In genomic region chr5:73039082-73039481, GRCh38 we compare ENCODE assay signal across 11 cellular contexts.
DNase-seq lines count a peak whose midpoint lies in the region; ATAC-seq and TF ChIP-seq lines count a peak whose summit lies in the region.
"Had no signal": no experiment of that assay in that cellular context is flagged by ENCODE, and none has a peak within 500 bp of the region (broad histone marks: within the 10 kb centered on the region; RNA-seq: fewer than 3 reads in every experiment).

No MANE protein-coding gene starts in this region.

- H2BK120ac ChIP-seq in trophoblast cell (ENCODE audit: insufficient read depth, low read length, poor library complexity): no peak overlapping the region

- H4K12ac ChIP-seq in trophoblast cell (ENCODE audit: low read depth, low read length): no peak overlapping the region

- no peaks in the 10 kb centered on the region for H3K79me2 ChIP-seq in trophoblast cell (ENCODE audit: control insufficient read depth, insufficient read depth, low read length, poor library complexity)

- POLR2A ChIA-PET in RWPE1 (lab: Yijun Ruan, JAX; ENCODE audit: low non-redundant PET): no interaction called here

- H3K36me3 ChIP-seq in adipocyte (ENCODE audit: control insufficient read depth, insufficient read depth, low read length, severe bottlenecking) (peaks cover 22% of the 10 kb centered on the region), trophoblast cell (ENCODE audit: control insufficient read depth in 1 of 2, insufficient read depth in 2 of 2, low read length in 2 of 2) (peaks cover 14 to 15% of the 10 kb centered on the region in 2 experiments)

- H3K9ac ChIP-seq in adipocyte (ENCODE audit: low read length) (no peak overlapping the region), trophoblast cell (ENCODE audit: low read length) (no peak overlapping the region)

- no peaks in the 10 kb centered on the region for H3K4me1 ChIP-seq in adipocyte (ENCODE audit: control insufficient read depth, insufficient read depth, low read length)
- H3K4me1 ChIP-seq in trophoblast cell (ENCODE audit: control insufficient read depth in 1 of 2, insufficient read depth in 2 of 2, low read length in 2 of 2): no peaks in the 10 kb centered on the region

- H2BK5ac ChIP-seq in trophoblast cell (ENCODE audit: low read depth, low read length, poor library complexity): no peak overlapping the region

- DNase-seq in NCI-H2196 (lab: John Stamatoyannopoulos, UW; ENCODE audit: unreplicated experiment) (peak; percentile 2), NCI-H2196 treated with DMSO at 0.1 percent for 48 hours (lab: John Stamatoyannopoulos, UW; ENCODE audit: unreplicated experiment) (no peak), NCI-H146 (lab: John Stamatoyannopoulos, UW) (peak; percentile 92), adipocyte (ENCODE audit: low read depth) (peak; percentile 19), trophoblast cell (peak; percentile 32 to 85), head of caudate nucleus (no peak), RWPE1 (ENCODE audit: low spot score) (no peak)
- DNase-seq: NCI-H2081 treated with DMSO at 0.1 percent for 48 hours had no signal

- H4K91ac ChIP-seq in trophoblast cell (ENCODE audit: low read depth, low read length): no peak overlapping the region

- no peak for TF ChIP-seq CTCF in RWPE1 (conservative IDR thresholded peaks at IDR 0.05; ENCODE audit: low read depth)

- no peaks in the 10 kb centered on the region for H3K79me1 ChIP-seq in trophoblast cell (ENCODE audit: low read length)

- no peak overlapping the region for H3K4ac ChIP-seq in trophoblast cell (ENCODE audit: low read depth, low read length)

- CTCF ChIA-PET in RWPE1 (lab: Yijun Ruan, JAX): no interaction called here

- H3K4me3 ChIP-seq in adipocyte (ENCODE audit: low read length) (no peak overlapping the region), trophoblast cell (ENCODE audit: low read depth, low read length) (no peak overlapping the region)
- H3K4me3 ChIP-seq: GM12878 had no signal

- H3K27ac ChIP-seq in trophoblast cell (ENCODE audit: low read depth, low read length) (no peak overlapping the region), RWPE1 (no peak overlapping the region)

- H4K8ac ChIP-seq in trophoblast cell (ENCODE audit: low read depth, low read length): no peak overlapping the region

- no peak overlapping the region for H3K14ac ChIP-seq in trophoblast cell (ENCODE audit: low read length)

- no peak overlapping the region for H2AK5ac ChIP-seq in trophoblast cell (ENCODE audit: low read length)

- no peak overlapping the region for H3K23ac ChIP-seq in trophoblast cell (ENCODE audit: low read length)

- H3K9me3 ChIP-seq in adipocyte (ENCODE audit: control insufficient read depth, low read length) (no peaks in the 10 kb centered on the region), trophoblast cell (ENCODE audit: insufficient read depth, low read depth, low read length) (no peaks in the 10 kb centered on the region)

- intact Hi-C loops in head of caudate nucleus (cut with DNase I): no loop called here

- no peak overlapping the region for H3K4me2 ChIP-seq in trophoblast cell (ENCODE audit: low read length)

- no peak overlapping the region for H2BK12ac ChIP-seq in trophoblast cell (ENCODE audit: low read length)

- no peak overlapping the region for H2AFZ ChIP-seq in trophoblast cell (ENCODE audit: insufficient read depth, low read length, poor library complexity)

- no peak overlapping the region for H3K18ac ChIP-seq in trophoblast cell (ENCODE audit: low read length)

- no peaks in the 10 kb centered on the region for H3K27me3 ChIP-seq in adipocyte (replicated peaks; ENCODE audit: control insufficient read depth, insufficient read depth, low read length)
- no peaks in the 10 kb centered on the region for H3K27me3 ChIP-seq in trophoblast cell (ENCODE audit: insufficient read depth, low read length)

- no peak for ATAC-seq in GM18498 (IDR thresholded peaks at IDR 0.05; ENCODE audit: unreplicated experiment)
- ATAC-seq: GM12878, Right ventricle myocardium inferior had no signal

Comparison
In these comparisons a context has a peak if more than half of its experiments do, and no peak if none do; other contexts are left out.
1. DNase-seq: peak in NCI-H2196 (single experiment), NCI-H146 (single experiment), adipocyte (single experiment) and trophoblast cell (2 of 2); none in NCI-H2196 treated with DMSO at 0.1 percent for 48 hours (single experiment), head of caudate nucleus (0 of 42) and RWPE1 (single experiment).